Comparison of ENCODE assay signal across 1 cellular context in genomic region chr17:40480501-40481003, GRCh38.
TF ChIP-seq lines count a peak whose summit lies in the region.

No MANE protein-coding gene starts in this region.

TF ChIP-seq in HepG2, 621 proteins besides CTCF, POLR2A, EP300 and RAD21 (continued from another document):
- TF ChIP-seq ZNF710 (CRISPR knock-in tag; IDR thresholded peaks at IDR 0.05; ENCODE audit: borderline replicate concordance) (no peak), ZNF317 (CRISPR knock-in tag; IDR thresholded peaks at IDR 0.05) (no peak), TSC22D2 (CRISPR knock-in tag; IDR thresholded peaks at IDR 0.05; ENCODE audit: borderline replicate concordance) (no peak), TAF1 (CRISPR knock-in tag; IDR thresholded peaks at IDR 0.05) (no peak), POLR2AphosphoS2 (IDR thresholded peaks at IDR 0.05; ENCODE audit: low read depth, low read length) (no peak), ZNF713 (CRISPR knock-in tag; IDR thresholded peaks at IDR 0.05) (no peak), NFIC (IDR thresholded peaks at IDR 0.05; ENCODE audit: low read length) (no peak), KMT2A (CRISPR knock-in tag; IDR thresholded peaks at IDR 0.05) (no peak)
TF ChIP-seq in HepG2: peak in this region for 25.
